9 cellular contexts compared by ENCODE assay signal in genomic region chr10:104291439-104291951, GRCh38. TPM values are rescaled to one million over a fixed set of nuclear protein-coding genes. Genes with fewer than 3 reads are reported as not detected.
DNase-seq lines count a peak whose midpoint lies in the region; ATAC-seq and TF ChIP-seq lines count a peak whose summit lies in the region.
"Had no signal": no experiment of that assay in that cellular context is flagged by ENCODE, and none has a peak within 500 bp of the region (broad histone marks: within the 10 kb centered on the region; RNA-seq: fewer than 3 reads in every experiment).

No MANE protein-coding gene starts in this region.

- ATAC-seq in GM18868 (IDR thresholded peaks at IDR 0.05; ENCODE audit: unreplicated experiment): peak; percentile 99
- ATAC-seq in HG03095 (IDR thresholded peaks at IDR 0.05; ENCODE audit: unreplicated experiment): peak; percentile 99
- ATAC-seq in WTC11: peak; percentile 99

- H3K27ac Mint-ChIP-seq in WTC11: no peak overlapping the region

- POLR2A ChIA-PET in WTC11 (lab: Charles Lee): no interaction called here

- no peak; the same call in none of the 2 replicates for TF ChIP-seq CTCF in AG09319 (IDR thresholded peaks at IDR 0.05; ENCODE audit: low read depth, low read length)
- TF ChIP-seq CTCF in WTC11 (IDR thresholded peaks at IDR 0.05): peak; percentile 99
- TF ChIP-seq CTCF in cardiac fibroblast (IDR thresholded peaks at IDR 0.05; ENCODE audit: low read depth, low read length): peak; percentile 100
- TF ChIP-seq CTCF in kidney epithelial cell (IDR thresholded peaks at IDR 0.05; ENCODE audit: insufficient read depth, low read length, poor library complexity, severe bottlenecking): peak; percentile 100

- H3K36me3 ChIP-seq in kidney epithelial cell (ENCODE audit: control insufficient read depth, insufficient read depth, low read length): no peaks in the 10 kb centered on the region

- H3K36me3 Mint-ChIP-seq in WTC11: no peaks in the 10 kb centered on the region
- H3K36me3 Mint-ChIP-seq: IgD-negative memory B cell had no signal

- no peak overlapping the region for H3K4me3 ChIP-seq in cardiac fibroblast (replicated peaks in 1 of 2; ENCODE audit: low read depth in 2 of 2, low read length in 2 of 2)
- no peak overlapping the region for H3K4me3 ChIP-seq in kidney epithelial cell (ENCODE audit: low read depth, low read length)

- H3K9me3 Mint-ChIP-seq in WTC11: no peaks in the 10 kb centered on the region
- H3K9me3 Mint-ChIP-seq: IgD-negative memory B cell had no signal

- no peaks in the 10 kb centered on the region for H3K27me3 ChIP-seq in kidney epithelial cell (ENCODE audit: control insufficient read depth, insufficient read depth, low read length)

- DNase-seq in AG09319 (ENCODE audit: extremely low read depth, low read depth): peak; percentile 62
- peak; percentile 67 for DNase-seq in NCI-H2171 (lab: John Stamatoyannopoulos, UW)
- DNase-seq in WTC11 (ENCODE audit: low spot score): peak; percentile 90
- DNase-seq in cardiac fibroblast (ENCODE audit: low read depth in 2 of 2): peak; percentile 92 to 94
- peak; percentile 52 for DNase-seq in kidney epithelial cell (ENCODE audit: low read depth)
- DNase-seq in stimulated activated CD4-positive, alpha-beta T cell treated with anti-CD3 and anti-CD28 coated beads, Interleukin-2, amount 100 ng/mL, for 4 hours (ENCODE audit: low read depth): peak; percentile 78

- H3K27me3 Mint-ChIP-seq in WTC11 (ENCODE audit: low read depth): peaks cover 7% of the 10 kb centered on the region

- CTCF ChIA-PET in WTC11 (lab: Charles Lee): interaction anchor here (0.6 to 9.0 kb wide), 48 partner anchors 9 to 797 kb away, joined by 3 to 126 read pairs (median 4); partner anchors contain the start of genes CFAP58, GSTO1, GSTO2 and ITPRIP

- peaks cover 23% of the 10 kb centered on the region for H3K4me1 Mint-ChIP-seq in WTC11

- peak overlapping the region; percentile 40 for H3K4me3 Mint-ChIP-seq in WTC11

TF ChIP-seq in WTC11, 78 proteins besides CTCF, POLR2A, EP300 and RAD21:
- TF ChIP-seq ZNF138 (CRISPR knock-in tag; conservative IDR thresholded peaks at IDR 0.05): 0 out of 2 replicates have a peak, but pooled peaks have one; percentile 26
- TF ChIP-seq CBFB (CRISPR knock-in tag; IDR thresholded peaks at IDR 0.05; ENCODE audit: low read depth): no peak
- TF ChIP-seq ETV6 (CRISPR knock-in tag; IDR thresholded peaks at IDR 0.05): no peak
- no peak for TF ChIP-seq MLX (CRISPR knock-in tag; IDR thresholded peaks at IDR 0.05)
- no peak; the same call in 1 of the 2 replicates for TF ChIP-seq MAX (CRISPR knock-in tag; IDR thresholded peaks at IDR 0.05)
- 0 out of 2 replicates have a peak, but pooled peaks have one; percentile 6 for TF ChIP-seq USF2 (CRISPR knock-in tag; IDR thresholded peaks at IDR 0.05)
- no peak for TF ChIP-seq SMAD3 (CRISPR knock-in tag; IDR thresholded peaks at IDR 0.05; ENCODE audit: borderline replicate concordance)
- no peak for TF ChIP-seq ARID4B (CRISPR knock-in tag; IDR thresholded peaks at IDR 0.05; ENCODE audit: borderline replicate concordance)
- TF ChIP-seq TEAD1 (CRISPR knock-in tag; IDR thresholded peaks at IDR 0.05): 0 out of 2 replicates have a peak, but pooled peaks have one; percentile 18
- TF ChIP-seq, protein P1, sequence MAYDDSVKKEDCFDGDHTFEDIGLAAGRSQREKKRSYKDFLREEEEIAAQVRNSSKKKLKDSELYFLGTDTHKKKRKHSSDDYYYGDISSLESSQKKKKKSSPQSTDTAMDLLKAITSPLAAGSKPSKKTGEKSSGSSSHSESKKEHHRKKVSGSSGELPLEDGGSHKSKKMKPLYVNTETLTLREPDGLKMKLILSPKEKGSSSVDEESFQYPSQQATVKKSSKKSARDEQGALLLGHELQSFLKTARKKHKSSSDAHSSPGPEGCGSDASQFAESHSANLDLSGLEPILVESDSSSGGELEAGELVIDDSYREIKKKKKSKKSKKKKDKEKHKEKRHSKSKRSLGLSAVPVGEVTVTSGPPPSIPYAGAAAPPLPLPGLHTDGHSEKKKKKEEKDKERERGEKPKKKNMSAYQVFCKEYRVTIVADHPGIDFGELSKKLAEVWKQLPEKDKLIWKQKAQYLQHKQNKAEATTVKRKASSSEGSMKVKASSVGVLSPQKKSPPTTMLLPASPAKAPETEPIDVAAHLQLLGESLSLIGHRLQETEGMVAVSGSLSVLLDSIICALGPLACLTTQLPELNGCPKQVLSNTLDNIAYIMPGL (CRISPR knock-in tag; IDR thresholded peaks at IDR 0.05): peak; percentile 75; the same call in 1 of the 2 replicates
- no peak for TF ChIP-seq NR2C2 (CRISPR knock-in tag; IDR thresholded peaks at IDR 0.05)
- TF ChIP-seq NFE2L1 (CRISPR knock-in tag; IDR thresholded peaks at IDR 0.05): no peak
- TF ChIP-seq ATF1 (CRISPR knock-in tag; IDR thresholded peaks at IDR 0.05): no peak
- TF ChIP-seq ZBTB43 (CRISPR knock-in tag; IDR thresholded peaks at IDR 0.05): no peak
- 0 out of 2 replicates have a peak, but pooled peaks have one; percentile 47 for TF ChIP-seq ZBTB21 (CRISPR knock-in tag; IDR thresholded peaks at IDR 0.05; ENCODE audit: borderline replicate concordance)
- TF ChIP-seq GABPB1 (CRISPR knock-in tag; IDR thresholded peaks at IDR 0.05): peak; percentile 53; the same call in 1 of the 2 replicates

RNA-seq across cellular contexts. Expression of gene GSTO2, which starts 22.5 kb away (rescaled TPM):
- total RNA-seq in WTC11 (2021) (10.7 to 18.7 TPM (median 17.6 TPM) in 3 replicates), kidney epithelial cell (22.0 and 24.0 TPM in 2 replicates)

RNA-seq across cellular contexts. Expression of gene GSTO1, which starts 36.8 kb away (rescaled TPM):
- total RNA-seq in WTC11 (2021) (87.9 to 99.5 TPM (median 99.2 TPM) in 3 replicates), kidney epithelial cell (352 and 414 TPM in 2 replicates)

RNA-seq across cellular contexts. Expression of gene ITPRIP, which starts 46.8 kb away (rescaled TPM):
- total RNA-seq in WTC11 (2021) (13.0 to 16.8 TPM (median 13.4 TPM) in 3 replicates), kidney epithelial cell (34.8 and 41.1 TPM in 2 replicates)

RNA-seq across cellular contexts. Expression of gene CFAP43, which starts 59.3 kb away (rescaled TPM):
- total RNA-seq in WTC11 (2021) (0.42 to 0.69 TPM (median 0.44 TPM) in 3 replicates), kidney epithelial cell (0.34 and 0.75 TPM in 2 replicates)
